ENCODE assay signal across 8 cellular contexts in genomic region chr1:7705908-7706216, GRCh38.
DNase-seq lines count a peak whose midpoint lies in the region; ATAC-seq, FAIRE-seq and TF ChIP-seq lines count a peak whose summit lies in the region.

No MANE protein-coding gene starts in this region.

- peaks cover 3% of the 10 kb centered on the region; the same call in 1 of the 2 replicates for H3K23me2 ChIP-seq in H1 (ENCODE audit: low read depth, low read length)

- no peak overlapping the region for H3K56ac ChIP-seq in H1 (replicated peaks; ENCODE audit: insufficient read length, low read depth, low read length)

- no peaks in the 10 kb centered on the region for H3K9me3 ChIP-seq in CD4-positive, CD25-positive, alpha-beta regulatory T cell (ENCODE audit: control insufficient read depth in 2 of 2, low read length in 2 of 2)
- no peaks in the 10 kb centered on the region for H3K9me3 ChIP-seq in NT2/D1 (ENCODE audit: insufficient read depth, low read length)
- no peaks in the 10 kb centered on the region for H3K9me3 ChIP-seq in H1 (ENCODE audit: insufficient read depth in 2 of 2, low read depth in 1 of 2, low read length in 1 of 2)
- no peaks in the 10 kb centered on the region for H3K9me3 ChIP-seq in parathyroid adenoma (ENCODE audit: control insufficient read depth, low read length)

- H3K27me3 ChIP-seq in CD4-positive, CD25-positive, alpha-beta regulatory T cell (ENCODE audit: control insufficient read depth, insufficient read depth, low read length): peaks cover 21% of the 10 kb centered on the region
- H3K27me3 ChIP-seq in NT2/D1 (ENCODE audit: insufficient read depth, insufficient read length): peaks cover 30% of the 10 kb centered on the region
- H3K27me3 ChIP-seq in H1 (replicated peaks in 1 of 4; ENCODE audit: control insufficient read depth in 3 of 4, extremely low read depth in 1 of 4, insufficient read depth in 3 of 4, low read length in 3 of 4): peaks cover 0 to 21% (median 14%) of the 10 kb centered on the region in 4 experiments; a peak in 5 of 7 replicates
- H3K27me3 ChIP-seq in parathyroid adenoma (ENCODE audit: control insufficient read depth, insufficient read depth, low read length): no peaks in the 10 kb centered on the region

- no peak for FAIRE-seq in H1 (lab: Jason Lieb, UNC)

- no peak for TF ChIP-seq CTCF in H1 (IDR thresholded peaks at IDR 0.05; ENCODE audit: control extremely low read depth in 1 of 3, insufficient read depth in 1 of 3, low read depth in 1 of 3, low read length in 3 of 3)
- TF ChIP-seq CTCF in parathyroid adenoma (IDR thresholded peaks at IDR 0.05): no peak

- H2BK12ac ChIP-seq in H1 (ENCODE audit: low read depth, low read length): no peak overlapping the region

- H4K5ac ChIP-seq in H1 (ENCODE audit: insufficient read length, low read depth, low read length): no peak overlapping the region

- TF ChIP-seq EP300 in H1 (IDR thresholded peaks at IDR 0.05; ENCODE audit: borderline replicate concordance in 1 of 2, low read depth in 2 of 2, low read length in 2 of 2): no peak

- H2AFZ ChIP-seq in H1 (ENCODE audit: low read length) (no peak overlapping the region), parathyroid adenoma (peak overlapping the region; percentile 46)

- H3K36me3 Mint-ChIP-seq in CD4-positive, CD25-positive, alpha-beta regulatory T cell: no peaks in the 10 kb centered on the region

- peak overlapping the region; percentile 10 to 35; a peak in 3 of 4 replicates for H3K4me2 ChIP-seq in H1 (ENCODE audit: insufficient read depth in 1 of 2, low read depth in 2 of 2, low read length in 2 of 2)
- H3K4me2 ChIP-seq in parathyroid adenoma (ENCODE audit: low read length): no peak overlapping the region

- TF ChIP-seq RAD21 in H1 (IDR thresholded peaks at IDR 0.05 in 1 of 2, conservative IDR thresholded peaks at IDR 0.05 in 1 of 2; ENCODE audit: low read depth in 2 of 2, low read length in 2 of 2): no peak

- no peak for DNase-seq in CD4-positive, CD25-positive, alpha-beta regulatory T cell
- no peak for DNase-seq in NT2/D1 (ENCODE audit: low read depth, low spot score)
- no peak for DNase-seq in H1 (ENCODE audit: low read depth in 1 of 2, low spot score in 2 of 2)
- no peak for DNase-seq in islet precursor cell
- no peak for DNase-seq in NCI-H2171 (lab: John Stamatoyannopoulos, UW)
- DNase-seq in ureter (ENCODE audit: low spot score): no peak

- CTCF ChIA-PET in H1 (lab: Charles Lee; ENCODE audit: partially characterized antibody): interaction anchor here (0.9 to 2.2 kb wide), 4 partner anchors 37 to 55 kb away, joined by 3 to 6 read pairs (median 5); no protein-coding TSS in a partner anchor

- no peak for ATAC-seq in CD4-positive, CD25-positive, alpha-beta regulatory T cell (ENCODE audit: low read depth in 2 of 2)
- no peak for ATAC-seq in GM19023 (IDR thresholded peaks at IDR 0.05; ENCODE audit: unreplicated experiment)

- peaks cover 5 to 30% (median 13%) of the 10 kb centered on the region in 4 donors for H3K4me1 Mint-ChIP-seq in CD4-positive, CD25-positive, alpha-beta regulatory T cell

- no peak overlapping the region for H3K23ac ChIP-seq in H1 (ENCODE audit: insufficient read length)

- no peak overlapping the region for H3K4ac ChIP-seq in H1 (replicated peaks; ENCODE audit: insufficient read length, low read depth, low read length)

- H2BK120ac ChIP-seq in H1 (replicated peaks; ENCODE audit: low read depth, low read length): no peak overlapping the region

- no peak overlapping the region for H3K14ac ChIP-seq in H1 (ENCODE audit: insufficient read length)

- peak overlapping the region; percentile 32 to 89 (median 78) for H3K27ac Mint-ChIP-seq in CD4-positive, CD25-positive, alpha-beta regulatory T cell

- H3K79me2 ChIP-seq in H1 (ENCODE audit: control insufficient read depth in 1 of 2, insufficient read depth in 2 of 2, low read length in 2 of 2) (no peaks in the 10 kb centered on the region), parathyroid adenoma (no peaks in the 10 kb centered on the region)

- H2AK5ac ChIP-seq in H1 (ENCODE audit: low read depth, low read length): no peak overlapping the region

- H3K18ac ChIP-seq in H1 (ENCODE audit: extremely low read depth, low read length): no peak overlapping the region

- POLR2A ChIA-PET in H1 (lab: Charles Lee; ENCODE audit: partially characterized antibody): interaction anchor here (0.7 to 2.9 kb wide), 4 partner anchors 11 to 38 kb away, joined by 3 to 9 read pairs (median 4); no protein-coding TSS in a partner anchor

- H4K8ac ChIP-seq in H1 (ENCODE audit: extremely low read depth, insufficient read depth, low read length): no peak overlapping the region

- H3K36me3 ChIP-seq in CD4-positive, CD25-positive, alpha-beta regulatory T cell (ENCODE audit: control insufficient read depth, insufficient read depth, low read length): no peaks in the 10 kb centered on the region
- H3K36me3 ChIP-seq in NT2/D1 (ENCODE audit: insufficient read depth, insufficient read length, low read length) (peaks cover 3% of the 10 kb centered on the region), H1 (ENCODE audit: control insufficient read depth in 2 of 4, insufficient read depth in 4 of 4, low read length in 3 of 4) (no peaks in the 10 kb centered on the region), parathyroid adenoma (ENCODE audit: control insufficient read depth, insufficient read depth, low read length) (no peaks in the 10 kb centered on the region)

- H2BK5ac ChIP-seq in H1 (ENCODE audit: low read depth, low read length): no peak overlapping the region

- H3K79me1 ChIP-seq in H1 (ENCODE audit: low read depth, low read length): no peaks in the 10 kb centered on the region

- peak overlapping the region; percentile 87 to 97 (median 90) for H3K4me3 Mint-ChIP-seq in CD4-positive, CD25-positive, alpha-beta regulatory T cell

- peak overlapping the region; percentile 42 for H3K4me3 ChIP-seq in CD4-positive, CD25-positive, alpha-beta regulatory T cell (ENCODE audit: low read depth, low read length)
- H3K4me3 ChIP-seq in NT2/D1 (ENCODE audit: insufficient read length, low read depth): peak overlapping the region; percentile 8
- peak overlapping the region in 2 of 4 experiments; percentile 10 to 38; a peak in 2 of 8 replicates for H3K4me3 ChIP-seq in H1 (ENCODE audit: extremely low read depth in 1 of 4, insufficient read depth in 2 of 4, low read depth in 3 of 4, low read length in 4 of 4)
- H3K4me3 ChIP-seq in parathyroid adenoma (ENCODE audit: low read depth, low read length): no peak overlapping the region

- H3K27ac ChIP-seq in CD4-positive, CD25-positive, alpha-beta regulatory T cell (ENCODE audit: insufficient read depth, low read length, poor library complexity, severe bottlenecking): no peak overlapping the region
- H3K27ac ChIP-seq in H1 (ENCODE audit: low read depth, low read length): no peak overlapping the region
- no peak overlapping the region for H3K27ac ChIP-seq in parathyroid adenoma

- H3K4me1 ChIP-seq in CD4-positive, CD25-positive, alpha-beta regulatory T cell (ENCODE audit: control insufficient read depth, insufficient read depth, low read length, poor library complexity, severe bottlenecking): peaks cover 16% of the 10 kb centered on the region
- H3K4me1 ChIP-seq in NT2/D1 (ENCODE audit: insufficient read depth, insufficient read length): peaks cover 11% of the 10 kb centered on the region
- peaks cover 2 to 16% (median 10%) of the 10 kb centered on the region in 4 experiments; a peak in 6 of 7 replicates for H3K4me1 ChIP-seq in H1 (replicated peaks in 1 of 4; ENCODE audit: control insufficient read depth in 3 of 4, insufficient read depth in 4 of 4, low read length in 3 of 4)
- H3K4me1 ChIP-seq in parathyroid adenoma: no peaks in the 10 kb centered on the region

- H3K9ac ChIP-seq in NT2/D1 (ENCODE audit: insufficient read length, low read depth) (no peak overlapping the region), H1 (replicated peaks in 1 of 4; ENCODE audit: extremely low read depth in 1 of 4, low read depth in 3 of 4, low read length in 3 of 4) (no peak overlapping the region), parathyroid adenoma (no peak overlapping the region)

- TF ChIP-seq POLR2A in H1 (IDR thresholded peaks at IDR 0.05; ENCODE audit: control extremely low read depth in 1 of 2, low read depth in 2 of 2, low read length in 2 of 2): no peak

- H2BK15ac ChIP-seq in H1 (ENCODE audit: low read length): no peak overlapping the region

- peaks cover 0 to 1% (median 0%) of the 10 kb centered on the region in 7 donors for H3K9me3 Mint-ChIP-seq in CD4-positive, CD25-positive, alpha-beta regulatory T cell

- H2BK20ac ChIP-seq in H1 (ENCODE audit: low read length): no peak overlapping the region

- H3K27me3 Mint-ChIP-seq in CD4-positive, CD25-positive, alpha-beta regulatory T cell: peaks cover 52% of the 10 kb centered on the region

- no peak overlapping the region for H4K91ac ChIP-seq in H1 (replicated peaks; ENCODE audit: insufficient read length, low read length)

- 58% methylated on average over 7 of the region's 7 CpGs; no CpG with 5 or more reads in 1 of the 2 experiments for WGBS in H1 (ENCODE audit: extremely low coverage in 1 of 2, insufficient coverage in 1 of 2, insufficient read length in 1 of 2, insufficient replicate concordance in 2 of 2, low coverage in 1 of 2, low lambda C conversion rate in 2 of 2, missing lambda C conversion rate in 1 of 2), 2 experiments

- peaks cover 0 to 2% of the 10 kb centered on the region in 2 experiments for H4K20me1 ChIP-seq in H1 (replicated peaks in 1 of 2; ENCODE audit: control insufficient read depth in 1 of 2, insufficient read depth in 2 of 2, low read length in 2 of 2)

TF ChIP-seq in H1, 55 proteins besides CTCF, POLR2A, EP300 and RAD21 (continues in another document):
- TF ChIP-seq KDM4A (IDR thresholded peaks at IDR 0.05; ENCODE audit: low read depth, low read length, severe bottlenecking) (no peak), RXRA (IDR thresholded peaks at IDR 0.05; ENCODE audit: insufficient read depth, low read depth, low read length) (no peak), CBX5 (IDR thresholded peaks at IDR 0.05; ENCODE audit: low read depth, low read length) (no peak), GTF2F1 (IDR thresholded peaks at IDR 0.05; ENCODE audit: borderline replicate concordance, low read depth, low read length) (no peak), FOSL1 (IDR thresholded peaks at IDR 0.05; ENCODE audit: insufficient read depth, low read depth, low read length) (no peak), ZNF274 (IDR thresholded peaks at IDR 0.05; ENCODE audit: borderline replicate concordance, extremely low read depth, low read length) (no peak), TBP (IDR thresholded peaks at IDR 0.05; ENCODE audit: low read depth, low read length) (no peak), EZH2 (IDR thresholded peaks at IDR 0.05; ENCODE audit: low read depth, low read length, severe bottlenecking) (no peak), SRF (IDR thresholded peaks at IDR 0.05; ENCODE audit: low read depth, low read length) (no peak), PHF8 (conservative IDR thresholded peaks at IDR 0.05; ENCODE audit: low read depth, low read length) (no peak)
